Comparison of ENCODE assay signal across 8 cellular contexts in the genomic region with DNA sequence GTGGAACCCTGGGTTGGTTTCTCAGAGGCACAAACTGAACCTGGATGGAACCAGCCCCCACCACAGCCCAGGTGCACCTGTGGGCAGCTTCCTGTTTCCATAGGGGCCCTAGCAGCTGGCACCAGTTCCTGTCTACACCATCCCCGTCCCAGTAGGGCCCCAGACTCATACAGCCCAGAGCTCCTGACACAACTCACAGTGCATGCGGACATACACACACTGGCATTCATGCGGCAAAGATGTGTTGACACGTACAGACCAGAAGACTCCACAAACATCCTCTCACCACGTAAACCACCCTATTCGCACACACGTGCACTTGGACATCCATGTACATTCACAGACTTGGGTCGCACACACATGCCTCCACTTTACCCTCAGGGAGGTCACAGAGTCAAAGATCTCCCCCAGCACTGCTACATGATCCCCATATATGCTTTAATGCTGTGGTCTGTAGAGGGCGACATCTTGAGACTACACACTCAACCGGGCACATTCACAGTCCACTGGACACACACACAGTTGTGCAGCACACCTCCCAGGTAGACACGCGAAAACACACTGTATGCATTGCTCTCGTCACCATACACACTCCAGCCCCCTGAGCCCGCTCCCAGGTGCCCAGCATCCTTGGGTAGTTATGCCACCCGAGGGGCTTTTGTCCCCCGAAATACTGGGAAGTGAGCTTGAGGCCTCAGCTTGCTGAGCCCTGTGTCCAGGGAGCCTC. TPM values are rescaled to one million over a fixed set of nuclear protein-coding genes. Genes with fewer than 3 reads are reported as not detected.
DNase-seq lines count a peak whose midpoint lies in the region; ATAC-seq and TF ChIP-seq lines count a peak whose summit lies in the region.

No MANE protein-coding gene starts in this region.

- H3K9me1 ChIP-seq in IMR-90 (ENCODE audit: insufficient read depth, low read length): peaks cover 32% of the 10 kb centered on the region

- peaks cover 3% of the 10 kb centered on the region; the same call in 1 of the 2 replicates for H3K36me3 ChIP-seq in IMR-90 (ENCODE audit: control insufficient read depth, insufficient read depth, low read length)
- no peaks in the 10 kb centered on the region for H3K36me3 ChIP-seq in kidney epithelial cell (ENCODE audit: control insufficient read depth, insufficient read depth, low read length)
- no peaks in the 10 kb centered on the region for H3K36me3 ChIP-seq in thoracic aorta

- TF ChIP-seq CTCF in IMR-90 (conservative IDR thresholded peaks at IDR 0.05; ENCODE audit: low read depth, low read length) (peak; percentile 33), kidney epithelial cell (IDR thresholded peaks at IDR 0.05; ENCODE audit: insufficient read depth, low read length, poor library complexity, severe bottlenecking) (peak; percentile 52), thoracic aorta (IDR thresholded peaks at IDR 0.05) (peak; percentile 14)

- no peak overlapping the region for H3K9ac ChIP-seq in IMR-90 (ENCODE audit: low read depth, low read length)

- H3K27ac ChIP-seq in IMR-90 (ENCODE audit: insufficient read depth, low read length) (no peak overlapping the region), thoracic aorta (peak overlapping the region; percentile 90 to 99)

- no peak overlapping the region for H2BK5ac ChIP-seq in IMR-90 (ENCODE audit: low read depth, low read length, poor library complexity, severe bottlenecking)

- peak overlapping the region in 1 of 2 experiments; percentile 60; a peak in 1 of 4 replicates for H4K8ac ChIP-seq in IMR-90 (ENCODE audit: low read depth in 2 of 2, low read length in 2 of 2)

- H3K4me3 ChIP-seq in IMR-90 (ENCODE audit: insufficient read depth, low read depth, low read length): no peak overlapping the region
- H3K4me3 ChIP-seq in kidney epithelial cell (ENCODE audit: low read depth, low read length): no peak overlapping the region
- H3K4me3 ChIP-seq in thoracic aorta: peak overlapping the region; percentile 68

- no peak overlapping the region for H4K5ac ChIP-seq in IMR-90 (ENCODE audit: low read depth, low read length)

- no peak overlapping the region for H3K18ac ChIP-seq in IMR-90 (ENCODE audit: low read depth, low read length)

- peak overlapping the region; percentile 86 for H2AK5ac ChIP-seq in IMR-90 (ENCODE audit: low read depth, low read length)

- in situ Hi-C loops in IMR-90 (cut with MboI; ENCODE audit: low sequenced_read_pairs): no loop called here

- H3K27me3 ChIP-seq in IMR-90 (ENCODE audit: control insufficient read depth, insufficient read depth, low read length): no peaks in the 10 kb centered on the region
- H3K27me3 ChIP-seq in kidney epithelial cell (ENCODE audit: control insufficient read depth, insufficient read depth, low read length): no peaks in the 10 kb centered on the region
- H3K27me3 ChIP-seq in thoracic aorta (replicated peaks; ENCODE audit: insufficient read depth): no peaks in the 10 kb centered on the region

- H2AK9ac ChIP-seq in IMR-90 (replicated peaks; ENCODE audit: low read depth, low read length, poor library complexity): peak overlapping the region; percentile 67

- dilution Hi-C loops in IMR-90 (cut with HindIII; ENCODE audit: low sequenced_read_pairs, unreplicated experiment): no loop called here

- H2BK15ac ChIP-seq in IMR-90 (ENCODE audit: low read depth, low read length): no peak overlapping the region

- intact Hi-C loops in IMR-90 (cut with micrococcal nuclease): no loop called here
- intact Hi-C loops in activated T-helper 2 cell treated with anti-CD3 and anti-CD28 coated beads, Interferon-gamma antibody, Interleukin-2, Interleukin-4, amounts not matched to agents 10 μg/mL and 5 μg/mL and 100 μg/mL, durations not matched to agents 14 hours and 24 hours and 36 hours (cut with micrococcal nuclease): no loop called here

- WGBS in IMR-90 (ENCODE audit: extremely low coverage in 2 of 2, insufficient read length in 1 of 2), 2 experiments: 83% methylated on average over 6 of the region's 16 CpGs; no CpG with 5 or more reads in 1 of the 2 experiments

- ATAC-seq in GM21529 (IDR thresholded peaks at IDR 0.05; ENCODE audit: unreplicated experiment) (peak; percentile 54), IMR-90 (ENCODE audit: low read depth) (no peak), thoracic aorta (ENCODE audit: insufficient number of reproducible peaks, low FRiP score, low read depth) (no peak)

- H3K9me3 Mint-ChIP-seq in activated T-helper 2 cell treated with anti-CD3 and anti-CD28 coated beads, Interferon-gamma antibody, Interleukin-2, Interleukin-4, amounts not matched to agents 10 μg/mL and 5 μg/mL and 100 μg/mL, durations not matched to agents 14 hours and 24 hours and 36 hours: no peaks in the 10 kb centered on the region

- H3K4ac ChIP-seq in IMR-90 (ENCODE audit: low read depth, low read length): peak overlapping the region; percentile 2

- no peak overlapping the region for H3K4me3 Mint-ChIP-seq in activated T-helper 2 cell treated with anti-CD3 and anti-CD28 coated beads, Interferon-gamma antibody, Interleukin-2, Interleukin-4, amounts not matched to agents 10 μg/mL and 5 μg/mL and 100 μg/mL, durations not matched to agents 14 hours and 24 hours and 36 hours (ENCODE audit: low read depth)

- no peak for TF ChIP-seq RAD21 in IMR-90 (IDR thresholded peaks at IDR 0.05; ENCODE audit: low read length)

- H3K23ac ChIP-seq in IMR-90 (ENCODE audit: low read depth, low read length): 0 out of 2 replicates have a peak overlapping the region, but pooled peaks have one; percentile 13

- no peaks in the 10 kb centered on the region for H3K36me3 Mint-ChIP-seq in activated T-helper 2 cell treated with anti-CD3 and anti-CD28 coated beads, Interferon-gamma antibody, Interleukin-2, Interleukin-4, amounts not matched to agents 10 μg/mL and 5 μg/mL and 100 μg/mL, durations not matched to agents 14 hours and 24 hours and 36 hours (ENCODE audit: low read depth)

- POLR2A ChIA-PET in IMR-90 (lab: Charles Lee; ENCODE audit: unreplicated experiment): no interaction called here

- peak overlapping the region; percentile 65 for H3K27ac Mint-ChIP-seq in activated T-helper 2 cell treated with anti-CD3 and anti-CD28 coated beads, Interferon-gamma antibody, Interleukin-2, Interleukin-4, amounts not matched to agents 10 μg/mL and 5 μg/mL and 100 μg/mL, durations not matched to agents 14 hours and 24 hours and 36 hours

- BruUV-seq in IMR-90 (replicated peaks; lab: Mats Ljungman, UMichigan): no TSS peak

- H3K79me1 ChIP-seq in IMR-90 (ENCODE audit: low read depth in 1 of 2, low read length in 2 of 2): peaks cover 30 to 90% of the 10 kb centered on the region in 2 experiments

- no peak overlapping the region for H3K14ac ChIP-seq in IMR-90 (replicated peaks; ENCODE audit: low read depth, low read length)

- H4K91ac ChIP-seq in IMR-90 (ENCODE audit: insufficient read depth, low read depth, low read length): no peak overlapping the region

- DNase-seq in NCI-H82 (lab: John Stamatoyannopoulos, UW): peak; percentile 11
- DNase-seq in NCI-H82 treated with DMSO at 0.1 percent for 48 hours (lab: John Stamatoyannopoulos, UW; ENCODE audit: unreplicated experiment): no peak
- no peak for DNase-seq in IMR-90
- no peak for DNase-seq in activated T-helper 2 cell treated with anti-CD3 and anti-CD28 coated beads, Interferon-gamma antibody, Interleukin-2, Interleukin-4, amounts not matched to agents 10 μg/mL and 5 μg/mL and 100 μg/mL, durations not matched to agents 14 hours and 24 hours and 36 hours (ENCODE audit: low spot score)
- no peak for DNase-seq in kidney epithelial cell (ENCODE audit: low read depth)
- no peak for DNase-seq in thoracic aorta (ENCODE audit: low spot score)
- no peak for DNase-seq in NCI-H748 treated with DMSO at 0.1 percent for 48 hours (lab: John Stamatoyannopoulos, UW)

- H3K9me3 ChIP-seq in IMR-90 (ENCODE audit: control insufficient read depth, insufficient read depth, low read length) (no peaks in the 10 kb centered on the region), thoracic aorta (no peaks in the 10 kb centered on the region)

- no peak for TF ChIP-seq POLR2A in IMR-90 (IDR thresholded peaks at IDR 0.05; ENCODE audit: low read depth, low read length)

- CTCF ChIA-PET in IMR-90 (lab: Yijun Ruan, JAX): no interaction called here

- H3K56ac ChIP-seq in IMR-90 (ENCODE audit: extremely low read depth, insufficient read depth, low read length): no peak overlapping the region

- peaks cover 5% of the 10 kb centered on the region for H3K27me3 Mint-ChIP-seq in activated T-helper 2 cell treated with anti-CD3 and anti-CD28 coated beads, Interferon-gamma antibody, Interleukin-2, Interleukin-4, amounts not matched to agents 10 μg/mL and 5 μg/mL and 100 μg/mL, durations not matched to agents 14 hours and 24 hours and 36 hours (ENCODE audit: low read depth)

- H2BK20ac ChIP-seq in IMR-90 (ENCODE audit: low read depth, low read length): no peak overlapping the region; the same call in 1 of the 2 replicates

- peak overlapping the region; percentile 0; the same call in 1 of the 2 replicates for H2BK120ac ChIP-seq in IMR-90 (ENCODE audit: low read depth, low read length)

- H2AFZ ChIP-seq in IMR-90 (replicated peaks; ENCODE audit: low read length, poor library complexity): peak overlapping the region; percentile 69

- no peak overlapping the region for H3K4me2 ChIP-seq in IMR-90 (ENCODE audit: low read depth, low read length)

- peaks cover 28% of the 10 kb centered on the region for H4K20me1 ChIP-seq in IMR-90 (ENCODE audit: insufficient read depth, low read length)

- peaks cover 21% of the 10 kb centered on the region for H3K4me1 Mint-ChIP-seq in activated T-helper 2 cell treated with anti-CD3 and anti-CD28 coated beads, Interferon-gamma antibody, Interleukin-2, Interleukin-4, amounts not matched to agents 10 μg/mL and 5 μg/mL and 100 μg/mL, durations not matched to agents 14 hours and 24 hours and 36 hours (ENCODE audit: low read depth)

- H3K4me1 ChIP-seq in IMR-90 (ENCODE audit: control insufficient read depth, insufficient read depth, low read length) (peaks cover 30% of the 10 kb centered on the region), thoracic aorta (ENCODE audit: control insufficient read depth in 1 of 2, low read depth in 2 of 2) (peaks cover 64 to 93% of the 10 kb centered on the region in 2 donors)

TF ChIP-seq in IMR-90, 13 proteins besides CTCF, POLR2A, EP300 and RAD21 (continues in another document):
- TF ChIP-seq CEBPB (IDR thresholded peaks at IDR 0.05; ENCODE audit: low read depth, low read length): no peak
- no peak for TF ChIP-seq FOS (IDR thresholded peaks at IDR 0.05; ENCODE audit: low read depth, low read length)
- no peak for TF ChIP-seq SMC3 (IDR thresholded peaks at IDR 0.05; ENCODE audit: low read depth, low read length)
- TF ChIP-seq MAZ (IDR thresholded peaks at IDR 0.05; ENCODE audit: borderline replicate concordance, low read depth, low read length): no peak

RNA-seq across cellular contexts. Expression of a gene that starts 22.4 kb away (rescaled TPM):
- 24.9 and 30.8 TPM in 2 replicates for total RNA-seq in IMR-90 (2012; rRNA removed)
- polyA plus RNA-seq in IMR-90 (2012; rRNA removed): 35.7 and 38.8 TPM in 2 replicates
- polyA plus RNA-seq in IMR-90 (2012; cell fraction: cytosol; rRNA removed): 34.7 and 72.2 TPM in 2 replicates
- polyA plus RNA-seq in IMR-90 (2012; cell fraction: nucleus; rRNA removed; ENCODE audit: low replicate concordance): 24.5 and 60.8 TPM in 2 replicates
- total RNA-seq in activated T-helper 2 cell treated with anti-CD3 and anti-CD28 coated beads, Interferon-gamma antibody, Interleukin-2, Interleukin-4, amounts not matched to agents 10 μg/mL and 5 μg/mL and 100 μg/mL, durations not matched to agents 14 hours and 24 hours and 36 hours: 1.3 and 2.9 TPM in 2 replicates
- 167 and 183 TPM in 2 replicates for total RNA-seq in kidney epithelial cell
- total RNA-seq in thoracic aorta: 10 to 100 TPM; 58.5 to 62.5 TPM
